Comparison of ENCODE assay signal across 16 cellular contexts in the genomic region with DNA sequence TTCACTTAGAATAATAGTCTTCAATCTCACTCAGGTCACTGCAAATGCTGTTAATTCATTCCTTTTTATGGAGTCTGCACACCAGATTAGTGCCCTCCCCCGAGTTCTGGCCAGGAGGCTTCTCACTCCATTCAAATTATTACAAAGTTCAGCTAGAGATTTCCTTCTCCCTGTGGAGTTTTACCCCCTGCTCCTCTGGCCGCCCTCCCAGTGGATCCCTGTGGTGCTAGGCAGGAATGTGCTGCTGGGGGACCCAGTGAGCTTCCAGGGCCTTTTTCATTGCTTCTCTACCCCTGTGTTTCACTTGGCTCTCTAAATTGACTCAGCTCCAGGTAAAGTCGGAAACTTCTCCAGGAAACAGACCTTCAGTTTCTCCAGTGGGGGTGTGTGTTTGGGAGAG. TPM values are rescaled to one million over a fixed set of nuclear protein-coding genes. Genes with fewer than 3 reads are reported as not detected.
DNase-seq lines count a peak whose midpoint lies in the region; ATAC-seq, FAIRE-seq and TF ChIP-seq lines count a peak whose summit lies in the region.
"Had no signal": no experiment of that assay in that cellular context is flagged by ENCODE, and none has a peak within 500 bp of the region (broad histone marks: within the 10 kb centered on the region; RNA-seq: fewer than 3 reads in every experiment).

No MANE protein-coding gene starts in this region.

- H4K20me1 ChIP-seq in osteoblast (ENCODE audit: insufficient read depth, low read length) = no peaks in the 10 kb centered on the region

- no peak overlapping the region for H3K4me3 Mint-ChIP-seq in activated CD4-positive, alpha-beta T cell treated with anti-CD3 and anti-CD28 coated beads, Interleukin-2, amount 10 ng/mL, durations not matched to agents 24 days and 14 days
- H3K4me3 Mint-ChIP-seq: CD8-positive, alpha-beta T cell had no signal

- no peaks in the 10 kb centered on the region for H3K36me3 ChIP-seq in osteoblast (ENCODE audit: insufficient read depth, low read length)

- peak overlapping the region; percentile 34 for H2AFZ ChIP-seq in osteoblast (ENCODE audit: low read length)

- TF ChIP-seq CTCF in choroid plexus epithelial cell (conservative IDR thresholded peaks at IDR 0.05; ENCODE audit: low read depth, low read length) (no peak), osteoblast (IDR thresholded peaks at IDR 0.05; ENCODE audit: extremely low read depth, low read depth, low read length) (no peak)

- no peak overlapping the region for H3K27ac Mint-ChIP-seq in activated CD4-positive, alpha-beta T cell treated with anti-CD3 and anti-CD28 coated beads, Interleukin-2, amount 10 ng/mL, durations not matched to agents 24 days and 14 days
- H3K27ac Mint-ChIP-seq: CD8-positive, alpha-beta T cell had no signal

- no peaks in the 10 kb centered on the region for H3K9me3 ChIP-seq in osteoblast (ENCODE audit: low read depth, low read length)

- no peaks in the 10 kb centered on the region for H3K4me1 Mint-ChIP-seq in activated CD4-positive, alpha-beta T cell treated with anti-CD3 and anti-CD28 coated beads, Interleukin-2, amount 10 ng/mL, durations not matched to agents 24 days and 14 days

- H3K27me3 Mint-ChIP-seq in activated CD4-positive, alpha-beta T cell treated with anti-CD3 and anti-CD28 coated beads, Interleukin-2, amount 10 ng/mL, durations not matched to agents 24 days and 14 days = peaks cover 2% of the 10 kb centered on the region

- H3K79me2 ChIP-seq in osteoblast (ENCODE audit: insufficient read depth, low read length) = no peaks in the 10 kb centered on the region

- DNase-seq in Daoy (ENCODE audit: low read depth) = peak; percentile 50
- DNase-seq in M059J (ENCODE audit: low read depth) = peak; percentile 9
- DNase-seq in choroid plexus epithelial cell (ENCODE audit: low read depth) = peak; percentile 24
- DNase-seq in osteoblast (ENCODE audit: insufficient read length, low spot score, missing footprints) = no peak
- no peak for DNase-seq in HTR-8/SVneo (ENCODE audit: insufficient read length, low spot score)
- no peak for DNase-seq in activated CD4-positive, alpha-beta T cell treated with anti-CD3 and anti-CD28 coated beads, Interleukin-2, amount 10 ng/mL, durations not matched to agents 24 days and 14 days
- DNase-seq: ACHN; CD8-positive, alpha-beta T cell; EL; NCI-H1417; NCI-H2029; NCI-H2171 treated with DMSO at 0.1 percent for 48 hours; NCI-H510A; SHP77 treated with DMSO at 0.1 percent for 48 hours had no signal

- H3K4me3 ChIP-seq in choroid plexus epithelial cell (ENCODE audit: low read depth, low read length) = no peak overlapping the region
- H3K4me3 ChIP-seq in osteoblast (ENCODE audit: insufficient read depth, low read length) = no peak overlapping the region

- peaks cover 3% of the 10 kb centered on the region for H3K4me1 ChIP-seq in osteoblast (ENCODE audit: insufficient read depth, low read length)

- H3K9me3 Mint-ChIP-seq in activated CD4-positive, alpha-beta T cell treated with anti-CD3 and anti-CD28 coated beads, Interleukin-2, amount 10 ng/mL, durations not matched to agents 24 days and 14 days = no peaks in the 10 kb centered on the region

- intact Hi-C loops in activated CD4-positive, alpha-beta T cell treated with anti-CD3 and anti-CD28 coated beads, Interleukin-2, amount 10 ng/mL, durations not matched to agents 24 days and 14 days (cut with micrococcal nuclease) = no loop called here

- no peak overlapping the region for H3K27ac ChIP-seq in osteoblast (ENCODE audit: low read depth, low read length)
- H3K27ac ChIP-seq: KMS-11 had no signal

- no peaks in the 10 kb centered on the region for H3K36me3 Mint-ChIP-seq in activated CD4-positive, alpha-beta T cell treated with anti-CD3 and anti-CD28 coated beads, Interleukin-2, amount 10 ng/mL, durations not matched to agents 24 days and 14 days (ENCODE audit: low read depth)
- H3K36me3 Mint-ChIP-seq: CD8-positive, alpha-beta T cell had no signal

- peaks cover 9% of the 10 kb centered on the region for H3K27me3 ChIP-seq in osteoblast (ENCODE audit: insufficient read depth, low read length)

- FAIRE-seq in HTR-8/SVneo (lab: Jason Lieb, UNC) = no peak

- no peak for ATAC-seq in GM19455 (IDR thresholded peaks at IDR 0.05; ENCODE audit: unreplicated experiment)
- ATAC-seq: CD8-positive, alpha-beta T cell had no signal

- no peak overlapping the region for H3K4me2 ChIP-seq in osteoblast (ENCODE audit: insufficient read depth, low read length)
- H3K4me2 ChIP-seq: KMS-11 had no signal

RNA-seq across cellular contexts. Expression of a gene that starts 42.7 kb away (rescaled TPM):
- total RNA-seq in Daoy (2014; rRNA removed; shearing (Covaris generic)) = not detected in 2 replicates
- 0.22 TPM in 1 of 2 replicates, not detected in the other for total RNA-seq in M059J (2014; rRNA removed; shearing (Covaris generic))
- not detected in 2 replicates for total RNA-seq in osteoblast
- total RNA-seq in activated CD4-positive, alpha-beta T cell treated with anti-CD3 and anti-CD28 coated beads, Interleukin-2, amount 10 ng/mL, durations not matched to agents 24 days and 14 days = not detected in 2 replicates
- total RNA-seq: CD8-positive, alpha-beta T cell had no signal

Comparison
In these comparisons a context has a peak if more than half of its experiments do, and no peak if none do; other contexts are left out.
1. DNase-seq: peak in Daoy (single experiment), M059J (single experiment) and choroid plexus epithelial cell (single experiment); none in osteoblast (single experiment), HTR-8/SVneo (single experiment) and activated CD4-positive, alpha-beta T cell treated with anti-CD3 and anti-CD28 coated beads, Interleukin-2, amount 10 ng/mL, durations not matched to agents 24 days and 14 days (single experiment).